ENCODE assay signal across 21 cellular contexts in genomic region chr12:124612392-124612680, GRCh38. TPM values are rescaled to one million over a fixed set of nuclear protein-coding genes. Genes with fewer than 3 reads are reported as not detected.
A peak's percentile ranks its signal among the peaks of the same experiment; 100 is the strongest.
DNase-seq lines count a peak whose midpoint lies in the region; ATAC-seq, FAIRE-seq and TF ChIP-seq lines count a peak whose summit lies in the region.
"Had no signal": no experiment of that assay in that cellular context is flagged by ENCODE, and none has a peak within 500 bp of the region (broad histone marks: within the 10 kb centered on the region; RNA-seq: fewer than 3 reads in every experiment).

No MANE protein-coding gene starts in this region.

- TF ChIP-seq CTCF in MCF 10A (IDR thresholded peaks at IDR 0.05; ENCODE audit: unreplicated experiment): no peak
- TF ChIP-seq CTCF in breast epithelium (IDR thresholded peaks at IDR 0.05): no peak
- TF ChIP-seq CTCF in endothelial cell of umbilical vein (IDR thresholded peaks at IDR 0.05; ENCODE audit: extremely low read depth in 1 of 2, insufficient read depth in 1 of 2, low read depth in 1 of 2, low read length in 2 of 2): no peak

- no peak overlapping the region for H2BK15ac ChIP-seq in neuronal stem cell (ENCODE audit: low read length)

- H3K4me3 ChIP-seq in breast epithelium (no peak overlapping the region), endothelial cell of umbilical vein (replicated peaks in 1 of 3; ENCODE audit: insufficient read depth in 1 of 3, low read depth in 1 of 3, low read length in 3 of 3) (no peak overlapping the region), neuronal stem cell (ENCODE audit: low read length in 2 of 2) (peak overlapping the region in 1 of 2 donors; percentile 9)
- H3K4me3 ChIP-seq: A549, BLaER1, GM12878 had no signal

- H3K27ac ChIP-seq in breast epithelium: no peak overlapping the region
- no peak overlapping the region for H3K27ac ChIP-seq in endothelial cell of umbilical vein (ENCODE audit: insufficient read depth, low read depth, low read length)
- H3K27ac ChIP-seq in neuronal stem cell (replicated peaks; ENCODE audit: low read length): no peak overlapping the region
- H3K27ac ChIP-seq: 22Rv1, BLaER1 had no signal

- no peak overlapping the region for H2BK5ac ChIP-seq in neuronal stem cell (ENCODE audit: low read length)

- FAIRE-seq in endothelial cell of umbilical vein (lab: Jason Lieb, UNC) (peak; percentile 31), GM19239 (lab: Jason Lieb, UNC) (no peak)
- FAIRE-seq: A549, GM12878, H1, HepG2 had no signal

- peak overlapping the region; percentile 55 for H3K27ac Mint-ChIP-seq in MCF 10A (ENCODE audit: low read depth, unreplicated experiment)
- H3K27ac Mint-ChIP-seq: CD14-positive monocyte, H9 had no signal

- H2AFZ ChIP-seq in endothelial cell of umbilical vein (ENCODE audit: low read depth, low read length): no peak overlapping the region
- no peak overlapping the region for H2AFZ ChIP-seq in neuronal stem cell (ENCODE audit: low read length)

- no peak overlapping the region for H4K8ac ChIP-seq in neuronal stem cell (ENCODE audit: low read depth, low read length)

- CTCF ChIA-PET in MCF 10A (lab: Yijun Ruan, JAX) (no interaction called here), endothelial cell of umbilical vein (lab: Charles Lee) (no interaction called here)

- H3K27me3 Mint-ChIP-seq in MCF 10A (ENCODE audit: insufficient read depth, unreplicated experiment): no peaks in the 10 kb centered on the region
- H3K27me3 Mint-ChIP-seq: CD4-positive, alpha-beta memory T cell had no signal

- H3K4me1 ChIP-seq in breast epithelium (peaks cover 3 to 13% of the 10 kb centered on the region in 2 donors), endothelial cell of umbilical vein (ENCODE audit: control insufficient read depth, extremely low read depth, insufficient read depth, low read length) (peaks cover 15% of the 10 kb centered on the region), neuronal stem cell (ENCODE audit: control insufficient read depth in 2 of 2, insufficient read depth in 1 of 2, low read depth in 1 of 2, low read length in 2 of 2) (no peaks in the 10 kb centered on the region)

- H4K20me1 ChIP-seq in endothelial cell of umbilical vein (replicated peaks; ENCODE audit: control insufficient read depth, extremely low read depth, insufficient read depth, low read length): no peaks in the 10 kb centered on the region

- H3K14ac ChIP-seq in neuronal stem cell (ENCODE audit: low read length): no peak overlapping the region

- dilution Hi-C loops in endothelial cell of umbilical vein (cut with MboI; ENCODE audit: extremely low pct_ligation_motif_present, low sequenced_read_pairs): no loop called here

- H3K27me3 ChIP-seq in breast epithelium: no peaks in the 10 kb centered on the region
- no peaks in the 10 kb centered on the region for H3K27me3 ChIP-seq in endothelial cell of umbilical vein (ENCODE audit: control insufficient read depth in 2 of 2, insufficient read depth in 2 of 2, low read length in 2 of 2)
- peaks cover 0 to 25% (median 0%) of the 10 kb centered on the region in 3 experiments for H3K27me3 ChIP-seq in neuronal stem cell (ENCODE audit: control insufficient read depth in 3 of 3, insufficient read depth in 3 of 3, low read depth in 1 of 3, low read length in 3 of 3)

- H3K18ac ChIP-seq in neuronal stem cell (ENCODE audit: low read length): peak overlapping the region; percentile 33

- no peak overlapping the region for H2BK120ac ChIP-seq in neuronal stem cell (ENCODE audit: low read depth, low read length)

- POLR2A ChIA-PET in MCF 10A (lab: Yijun Ruan, JAX) (no interaction called here), endothelial cell of umbilical vein (lab: Charles Lee) (no interaction called here)

- no peak overlapping the region for H3K23ac ChIP-seq in neuronal stem cell (ENCODE audit: low read depth, low read length, poor library complexity)

- DNase-seq in MCF 10A (ENCODE audit: unreplicated experiment) (no peak), breast epithelium (ENCODE audit: low spot score in 2 of 2) (no peak), endothelial cell of umbilical vein (ENCODE audit: low read depth, low spot score) (no peak), neuronal stem cell (ENCODE audit: low spot score) (no peak), GM19239 (ENCODE audit: insufficient read length, low spot score) (no peak), DMS 273 (lab: John Stamatoyannopoulos, UW; ENCODE audit: unreplicated experiment) (no peak)
- DNase-seq: AML-193; CD4-positive, alpha-beta memory T cell; DMS 273 treated with DMSO at 0.1 percent for 48 hours; DMS53; DND-41; EL; H9 had no signal

- H3K4me1 Mint-ChIP-seq in MCF 10A (ENCODE audit: insufficient read depth, unreplicated experiment): peaks cover 26% of the 10 kb centered on the region

- H4K91ac ChIP-seq in neuronal stem cell (ENCODE audit: low read depth, low read length, poor library complexity): no peak overlapping the region

- BruUV-seq in MCF 10A (replicated peaks; lab: Mats Ljungman, UMichigan) (no TSS peak), endothelial cell of umbilical vein (replicated peaks; lab: Mats Ljungman, UMichigan) (no TSS peak)

- H3K9me1 ChIP-seq in endothelial cell of umbilical vein (replicated peaks; ENCODE audit: control insufficient read depth, extremely low read depth, insufficient read depth, low read length): no peaks in the 10 kb centered on the region

- no peak for ATAC-seq in HG03439 (IDR thresholded peaks at IDR 0.05; ENCODE audit: unreplicated experiment)
- ATAC-seq: A549, GM12878, HepG2 had no signal

- H3K79me2 ChIP-seq in endothelial cell of umbilical vein (ENCODE audit: control insufficient read depth, insufficient read depth, low read length): no peaks in the 10 kb centered on the region

- no peaks in the 10 kb centered on the region for H3K9me3 Mint-ChIP-seq in MCF 10A (ENCODE audit: unreplicated experiment)
- H3K9me3 Mint-ChIP-seq: H9 had no signal

- no peaks in the 10 kb centered on the region for H3K9me3 ChIP-seq in breast epithelium
- no peaks in the 10 kb centered on the region for H3K9me3 ChIP-seq in endothelial cell of umbilical vein (replicated peaks; ENCODE audit: control insufficient read depth, insufficient read depth, low read length)
- H3K9me3 ChIP-seq in neuronal stem cell (replicated peaks in 1 of 2; ENCODE audit: control insufficient read depth in 2 of 2, insufficient read depth in 1 of 2, low read depth in 1 of 2, low read length in 2 of 2): peaks cover 0 to 4% of the 10 kb centered on the region in 2 donors
- H3K9me3 ChIP-seq: A549 had no signal

- no peak overlapping the region for H3K4me3 Mint-ChIP-seq in MCF 10A (ENCODE audit: unreplicated experiment)
- H3K4me3 Mint-ChIP-seq: CD14-positive monocyte, H9 had no signal

- intact Hi-C loops in MCF 10A (cut with micrococcal nuclease) (no loop called here), breast epithelium (cut with DNase I; ENCODE audit: low total_unique reads) (no loop called here), endothelial cell of umbilical vein (cut with micrococcal nuclease) (loop anchor here (2.0 kb wide), 1 partner anchor 46 kb away; the partner anchor contains the start of gene NCOR2)

- H3K4me2 ChIP-seq in endothelial cell of umbilical vein (ENCODE audit: insufficient read depth, low read length): no peak overlapping the region
- H3K4me2 ChIP-seq in neuronal stem cell (ENCODE audit: insufficient read depth, low read length, poor library complexity, severe bottlenecking): no peak overlapping the region
- H3K4me2 ChIP-seq: A549, BLaER1 had no signal

- H3K9ac ChIP-seq in endothelial cell of umbilical vein (replicated peaks; ENCODE audit: extremely low read depth, insufficient read depth, low read length): no peak overlapping the region
- H3K9ac ChIP-seq in neuronal stem cell (ENCODE audit: low read depth, low read length, poor library complexity): no peak overlapping the region
- H3K9ac ChIP-seq: BLaER1 had no signal

- WGBS in neuronal stem cell (ENCODE audit: extremely low coverage in 2 of 2, insufficient read length in 2 of 2, insufficient replicate concordance in 1 of 2), 2 donors: no CpG with 5 or more reads among the region's 4 CpGs

- H3K4ac ChIP-seq in neuronal stem cell (ENCODE audit: low read length): no peak overlapping the region

- peak overlapping the region; percentile 83 for H2AK5ac ChIP-seq in neuronal stem cell (ENCODE audit: low read depth, low read length)

- H3K79me1 ChIP-seq in neuronal stem cell (ENCODE audit: low read depth, low read length): peaks cover 2% of the 10 kb centered on the region

- H3K36me3 ChIP-seq in breast epithelium (no peaks in the 10 kb centered on the region), endothelial cell of umbilical vein (ENCODE audit: control insufficient read depth in 2 of 2, extremely low read depth in 1 of 2, insufficient read depth in 2 of 2, low read length in 2 of 2) (no peaks in the 10 kb centered on the region), neuronal stem cell (replicated peaks in 1 of 2; ENCODE audit: control insufficient read depth in 2 of 2, insufficient read depth in 2 of 2, low read length in 2 of 2) (no peaks in the 10 kb centered on the region)
- H3K36me3 ChIP-seq: BLaER1 had no signal

- H2BK12ac ChIP-seq in neuronal stem cell (ENCODE audit: low read length): no peak overlapping the region

- no peaks in the 10 kb centered on the region for H3K36me3 Mint-ChIP-seq in MCF 10A (ENCODE audit: insufficient read depth, unreplicated experiment)
- H3K36me3 Mint-ChIP-seq: CD4-positive, alpha-beta memory T cell had no signal

- TF ChIP-seq POLR2A in breast epithelium (IDR thresholded peaks at IDR 0.05) (no peak), endothelial cell of umbilical vein (IDR thresholded peaks at IDR 0.05; ENCODE audit: low read depth, low read length) (no peak)

TF ChIP-seq in endothelial cell of umbilical vein, 7 proteins besides CTCF, POLR2A, EP300 and RAD21 (continues in another document):
- TF ChIP-seq EZH2 (IDR thresholded peaks at IDR 0.05; ENCODE audit: borderline replicate concordance, low read depth, low read length, severe bottlenecking): no peak
- no peak for TF ChIP-seq JUN (IDR thresholded peaks at IDR 0.05; ENCODE audit: borderline replicate concordance, insufficient read depth, insufficient read length, low read depth)
- TF ChIP-seq FOS (IDR thresholded peaks at IDR 0.05; ENCODE audit: borderline replicate concordance, insufficient read depth, low read length): no peak
- no peak for TF ChIP-seq MYC (IDR thresholded peaks at IDR 0.05; ENCODE audit: low read depth, low read length)
- TF ChIP-seq POLR2AphosphoS5 (IDR thresholded peaks at IDR 0.05; ENCODE audit: insufficient read depth, low read depth, low read length): no peak

RNA-seq across cellular contexts. Expression of gene NCOR2, which starts 44.9 kb away (rescaled TPM):
- 145 and 177 TPM in 2 replicates for total RNA-seq in MCF 10A (2022)
- total RNA-seq in breast epithelium: 10 to 100 TPM; 58.4 to 83.9 (median 71.7) TPM
- 241 and 297 TPM in 2 replicates for total RNA-seq in endothelial cell of umbilical vein
- 20.9 and 26.5 TPM in 2 replicates for polyA plus RNA-seq in endothelial cell of umbilical vein
- polyA plus RNA-seq in endothelial cell of umbilical vein (2011; cell fraction: cytosol; rRNA removed): 28.9 and 33.3 TPM in 2 replicates
- 83.4 and 92.8 TPM in 2 replicates for polyA plus RNA-seq in endothelial cell of umbilical vein (2011; cell fraction: nucleus; rRNA removed)
- polyA plus RNA-seq in endothelial cell of umbilical vein (2012): 128 and 157 TPM in 2 replicates
- polyA minus RNA-seq in endothelial cell of umbilical vein: 26.9 and 33.3 TPM in 2 replicates
- 37.7 TPM for polyA minus RNA-seq in endothelial cell of umbilical vein (2011; cell fraction: cytosol; rRNA and poly(A)+ RNA removed)
- polyA minus RNA-seq in endothelial cell of umbilical vein (2011; cell fraction: nucleus; rRNA and poly(A)+ RNA removed): 53.8 and 94.2 TPM in 2 replicates
- polyA plus RNA-seq in neuronal stem cell (2013, experiment 1 of 2): 80.7 TPM
- 80.2 TPM for polyA plus RNA-seq in neuronal stem cell (2013, experiment 2 of 2)
